Comparison of ENCODE assay signal across 9 cellular contexts in genomic region chr11:108115495-108116140, GRCh38. TPM values are rescaled to one million over a fixed set of nuclear protein-coding genes. Genes with fewer than 3 reads are reported as not detected.
DNase-seq lines count a peak whose midpoint lies in the region; ATAC-seq, FAIRE-seq and TF ChIP-seq lines count a peak whose summit lies in the region.
"Had no signal": no experiment of that assay in that cellular context is flagged by ENCODE, and none has a peak within 500 bp of the region (broad histone marks: within the 10 kb centered on the region; RNA-seq: fewer than 3 reads in every experiment).

No MANE protein-coding gene starts in this region.

- H3K4me1 Mint-ChIP-seq in CD8-positive, alpha-beta T cell (ENCODE audit: low read depth), result no peaks in the 10 kb centered on the region
- H3K4me1 Mint-ChIP-seq in activated T-helper 1 cell treated with anti-CD3 and anti-CD28 coated beads, Interleukin-12 subunit alpha, Interleukin-12 subunit beta, Interleukin-2, Interleukin-4 antibody, amounts not matched to agents 30 ng/mL and 10 ng/mL and 1 ng/mL, durations not matched to agents 14 hours and 24 hours and 36 hours (ENCODE audit: low read depth), result no peaks in the 10 kb centered on the region
- H3K4me1 Mint-ChIP-seq: activated naive CD4-positive, alpha-beta T cell treated with anti-CD3 and anti-CD28 coated beads, Interleukin-2, amount 50 U/mL, for 24 hours had no signal

- H3K27me3 Mint-ChIP-seq in CD8-positive, alpha-beta T cell (ENCODE audit: low read depth), result no peaks in the 10 kb centered on the region
- no peaks in the 10 kb centered on the region for H3K27me3 Mint-ChIP-seq in activated T-helper 1 cell treated with anti-CD3 and anti-CD28 coated beads, Interleukin-12 subunit alpha, Interleukin-12 subunit beta, Interleukin-2, Interleukin-4 antibody, amounts not matched to agents 30 ng/mL and 10 ng/mL and 1 ng/mL, durations not matched to agents 14 hours and 24 hours and 36 hours (ENCODE audit: insufficient read depth)
- H3K27me3 Mint-ChIP-seq: activated naive CD4-positive, alpha-beta T cell treated with anti-CD3 and anti-CD28 coated beads, Interleukin-2, amount 50 U/mL, for 24 hours had no signal

- no peaks in the 10 kb centered on the region for H3K79me2 ChIP-seq in keratinocyte (ENCODE audit: control insufficient read depth, insufficient read depth, low read length)

- FAIRE-seq in keratinocyte (lab: Jason Lieb, UNC), result peak; percentile 75

- H3K4me1 ChIP-seq in CD8-positive, alpha-beta T cell (ENCODE audit: insufficient read depth, low read length), result no peaks in the 10 kb centered on the region
- no peaks in the 10 kb centered on the region for H3K4me1 ChIP-seq in keratinocyte (ENCODE audit: control insufficient read depth, extremely low read depth, insufficient read depth, low read length)

- H3K4me2 ChIP-seq in keratinocyte (ENCODE audit: control insufficient read depth, extremely low read depth, insufficient read depth, low read depth, low read length), result no peak overlapping the region

- no peak for DNase-seq in CD8-positive, alpha-beta T cell
- DNase-seq in NCI-H1436 (lab: John Stamatoyannopoulos, UW) (peak; percentile 73), brain pericyte (ENCODE audit: low read depth, low spot score) (peak; percentile 32), keratinocyte (ENCODE audit: low read depth, low spot score) (no peak), superior temporal gyrus (ENCODE audit: extremely low spot score) (peak; percentile 91), UCSD-AML1 (lab: John Stamatoyannopoulos, UW; ENCODE audit: unreplicated experiment) (no peak), AML-193 (lab: John Stamatoyannopoulos, UW) (no peak)
- no peak for DNase-seq in activated T-helper 1 cell treated with anti-CD3 and anti-CD28 coated beads, Interleukin-12 subunit alpha, Interleukin-12 subunit beta, Interleukin-2, Interleukin-4 antibody, amounts not matched to agents 30 ng/mL and 10 ng/mL and 1 ng/mL, durations not matched to agents 14 hours and 24 hours and 36 hours (ENCODE audit: low spot score)

- H3K27ac Mint-ChIP-seq in CD8-positive, alpha-beta T cell, result peak overlapping the region; percentile 52
- no peak overlapping the region for H3K27ac Mint-ChIP-seq in activated T-helper 1 cell treated with anti-CD3 and anti-CD28 coated beads, Interleukin-12 subunit alpha, Interleukin-12 subunit beta, Interleukin-2, Interleukin-4 antibody, amounts not matched to agents 30 ng/mL and 10 ng/mL and 1 ng/mL, durations not matched to agents 14 hours and 24 hours and 36 hours
- H3K27ac Mint-ChIP-seq: activated naive CD4-positive, alpha-beta T cell treated with anti-CD3 and anti-CD28 coated beads, Interleukin-2, amount 50 U/mL, for 24 hours had no signal

- ATAC-seq in CD8-positive, alpha-beta T cell, result no peak

- no peaks in the 10 kb centered on the region for H3K27me3 ChIP-seq in CD8-positive, alpha-beta T cell (ENCODE audit: insufficient read depth, low read length)
- H3K27me3 ChIP-seq in keratinocyte (ENCODE audit: control insufficient read depth, extremely low read depth, insufficient read depth, low read length), result no peaks in the 10 kb centered on the region

- H3K4me3 ChIP-seq in CD8-positive, alpha-beta T cell (ENCODE audit: low read depth, low read length), result no peak overlapping the region
- no peak overlapping the region for H3K4me3 ChIP-seq in keratinocyte (ENCODE audit: control insufficient read depth in 2 of 3, extremely low read depth in 1 of 3, insufficient read depth in 2 of 3, low read depth in 1 of 3, low read length in 3 of 3)

- dilution Hi-C loops in keratinocyte (cut with MboI; ENCODE audit: extremely low pct_ligation_motif_present, low sequenced_read_pairs), result no loop called here

- no peak overlapping the region for H3K9ac ChIP-seq in keratinocyte (ENCODE audit: control insufficient read depth, extremely low read depth, insufficient read depth, low read length)

- no peaks in the 10 kb centered on the region for H3K9me3 Mint-ChIP-seq in CD8-positive, alpha-beta T cell
- H3K9me3 Mint-ChIP-seq in activated T-helper 1 cell treated with anti-CD3 and anti-CD28 coated beads, Interleukin-12 subunit alpha, Interleukin-12 subunit beta, Interleukin-2, Interleukin-4 antibody, amounts not matched to agents 30 ng/mL and 10 ng/mL and 1 ng/mL, durations not matched to agents 14 hours and 24 hours and 36 hours, result no peaks in the 10 kb centered on the region
- H3K9me3 Mint-ChIP-seq: activated naive CD4-positive, alpha-beta T cell treated with anti-CD3 and anti-CD28 coated beads, Interleukin-2, amount 50 U/mL, for 24 hours had no signal

- CTCF ChIA-PET in CD8-positive, alpha-beta T cell (lab: Charles Lee), result no interaction called here

- no peaks in the 10 kb centered on the region for H3K9me1 ChIP-seq in keratinocyte (ENCODE audit: control insufficient read depth, extremely low read depth, insufficient read depth, low read length)

- H2AFZ ChIP-seq in keratinocyte (ENCODE audit: control insufficient read depth, low read length), result no peak overlapping the region

- intact Hi-C loops in CD8-positive, alpha-beta T cell (cut with DNase I, micrococcal nuclease), result no loop called here
- intact Hi-C loops in activated T-helper 1 cell treated with anti-CD3 and anti-CD28 coated beads, Interleukin-12 subunit alpha, Interleukin-12 subunit beta, Interleukin-2, Interleukin-4 antibody, amounts not matched to agents 30 ng/mL and 10 ng/mL and 1 ng/mL, durations not matched to agents 14 hours and 24 hours and 36 hours (cut with micrococcal nuclease), result no loop called here

- no peak overlapping the region for H3K4me3 Mint-ChIP-seq in CD8-positive, alpha-beta T cell
- no peak overlapping the region for H3K4me3 Mint-ChIP-seq in activated T-helper 1 cell treated with anti-CD3 and anti-CD28 coated beads, Interleukin-12 subunit alpha, Interleukin-12 subunit beta, Interleukin-2, Interleukin-4 antibody, amounts not matched to agents 30 ng/mL and 10 ng/mL and 1 ng/mL, durations not matched to agents 14 hours and 24 hours and 36 hours
- H3K4me3 Mint-ChIP-seq: activated naive CD4-positive, alpha-beta T cell treated with anti-CD3 and anti-CD28 coated beads, Interleukin-2, amount 50 U/mL, for 24 hours had no signal

- no peak overlapping the region for H3K27ac ChIP-seq in CD8-positive, alpha-beta T cell (ENCODE audit: low read depth, low read length)
- no peak overlapping the region for H3K27ac ChIP-seq in keratinocyte (ENCODE audit: control insufficient read depth, insufficient read depth, low read length)

- no peaks in the 10 kb centered on the region for H3K9me3 ChIP-seq in CD8-positive, alpha-beta T cell (ENCODE audit: low read length)
- H3K9me3 ChIP-seq in keratinocyte (ENCODE audit: control insufficient read depth, low read depth, low read length), result no peaks in the 10 kb centered on the region

- no peaks in the 10 kb centered on the region for H3K36me3 ChIP-seq in CD8-positive, alpha-beta T cell (ENCODE audit: insufficient read depth, low read length)
- no peaks in the 10 kb centered on the region for H3K36me3 ChIP-seq in keratinocyte (ENCODE audit: control insufficient read depth in 2 of 2, extremely low read depth in 1 of 2, insufficient read depth in 2 of 2, low read length in 2 of 2)

- H3K36me3 Mint-ChIP-seq in CD8-positive, alpha-beta T cell, result no peaks in the 10 kb centered on the region
- peaks cover 3% of the 10 kb centered on the region for H3K36me3 Mint-ChIP-seq in activated T-helper 1 cell treated with anti-CD3 and anti-CD28 coated beads, Interleukin-12 subunit alpha, Interleukin-12 subunit beta, Interleukin-2, Interleukin-4 antibody, amounts not matched to agents 30 ng/mL and 10 ng/mL and 1 ng/mL, durations not matched to agents 14 hours and 24 hours and 36 hours (ENCODE audit: low read depth)

- POLR2A ChIA-PET in CD8-positive, alpha-beta T cell (lab: Charles Lee), result no interaction called here

- no peak for TF ChIP-seq CTCF in CD8-positive, alpha-beta T cell (IDR thresholded peaks at IDR 0.05)
- TF ChIP-seq CTCF in keratinocyte (optimal IDR thresholded peaks at IDR 0.05 in 1 of 3, IDR thresholded peaks at IDR 0.05 in 1 of 3, conservative IDR thresholded peaks at IDR 0.05 in 1 of 3; ENCODE audit: extremely low read depth in 1 of 3, insufficient read depth in 2 of 3, low read length in 3 of 3), result no peak

- H4K20me1 ChIP-seq in keratinocyte (ENCODE audit: control insufficient read depth, extremely low read depth, insufficient read depth, low read length), result no peaks in the 10 kb centered on the region

RNA-seq across cellular contexts. Expression of gene ACAT1, which starts 5.7 kb away (rescaled TPM):
- 10 to 100 TPM; 14.2 to 15.0 TPM for total RNA-seq in CD8-positive, alpha-beta T cell
- polyA plus RNA-seq in keratinocyte, result 60.0 to 106 TPM (median 61.5 TPM) in 3 replicates
- 30.7 TPM for polyA plus RNA-seq in keratinocyte (2011; ENCODE audit: low read depth)
- polyA plus RNA-seq in keratinocyte (2011; cell fraction: cytosol; rRNA removed), result 40.9 and 69.1 TPM in 2 replicates
- polyA plus RNA-seq in keratinocyte (2011; cell fraction: nucleus; rRNA removed), result 40.5 and 48.8 TPM in 2 replicates
- polyA plus RNA-seq in keratinocyte (2012; ENCODE audit: low replicate concordance), result 21.4 and 48.1 TPM in 2 replicates
- polyA minus RNA-seq in keratinocyte, result 6.9 to 55.0 TPM (median 28.5 TPM) in 3 replicates
- 39.7 TPM for polyA minus RNA-seq in keratinocyte (2011; cell fraction: cytosol; rRNA and poly(A)+ RNA removed)
- polyA minus RNA-seq in keratinocyte (2011; cell fraction: nucleus; rRNA and poly(A)+ RNA removed), result 19.5 and 63.5 TPM in 2 replicates
- 52.8 and 56.8 TPM in 2 replicates for total RNA-seq in activated T-helper 1 cell treated with anti-CD3 and anti-CD28 coated beads, Interleukin-12 subunit alpha, Interleukin-12 subunit beta, Interleukin-2, Interleukin-4 antibody, amounts not matched to agents 30 ng/mL and 10 ng/mL and 1 ng/mL, durations not matched to agents 14 hours and 24 hours and 36 hours

Comparison
In these comparisons a context has a peak if more than half of its experiments do, and no peak if none do; other contexts are left out.
1. DNase-seq: peak in NCI-H1436 (single experiment), brain pericyte (single experiment) and superior temporal gyrus (single experiment); none in CD8-positive, alpha-beta T cell (0 of 7), keratinocyte (single experiment), UCSD-AML1 (single experiment), activated T-helper 1 cell treated with anti-CD3 and anti-CD28 coated beads, Interleukin-12 subunit alpha, Interleukin-12 subunit beta, Interleukin-2, Interleukin-4 antibody, amounts not matched to agents 30 ng/mL and 10 ng/mL and 1 ng/mL, durations not matched to agents 14 hours and 24 hours and 36 hours (single experiment) and AML-193 (0 of 2).